ENCODE assay signal across 1 cellular context in the genomic region with DNA sequence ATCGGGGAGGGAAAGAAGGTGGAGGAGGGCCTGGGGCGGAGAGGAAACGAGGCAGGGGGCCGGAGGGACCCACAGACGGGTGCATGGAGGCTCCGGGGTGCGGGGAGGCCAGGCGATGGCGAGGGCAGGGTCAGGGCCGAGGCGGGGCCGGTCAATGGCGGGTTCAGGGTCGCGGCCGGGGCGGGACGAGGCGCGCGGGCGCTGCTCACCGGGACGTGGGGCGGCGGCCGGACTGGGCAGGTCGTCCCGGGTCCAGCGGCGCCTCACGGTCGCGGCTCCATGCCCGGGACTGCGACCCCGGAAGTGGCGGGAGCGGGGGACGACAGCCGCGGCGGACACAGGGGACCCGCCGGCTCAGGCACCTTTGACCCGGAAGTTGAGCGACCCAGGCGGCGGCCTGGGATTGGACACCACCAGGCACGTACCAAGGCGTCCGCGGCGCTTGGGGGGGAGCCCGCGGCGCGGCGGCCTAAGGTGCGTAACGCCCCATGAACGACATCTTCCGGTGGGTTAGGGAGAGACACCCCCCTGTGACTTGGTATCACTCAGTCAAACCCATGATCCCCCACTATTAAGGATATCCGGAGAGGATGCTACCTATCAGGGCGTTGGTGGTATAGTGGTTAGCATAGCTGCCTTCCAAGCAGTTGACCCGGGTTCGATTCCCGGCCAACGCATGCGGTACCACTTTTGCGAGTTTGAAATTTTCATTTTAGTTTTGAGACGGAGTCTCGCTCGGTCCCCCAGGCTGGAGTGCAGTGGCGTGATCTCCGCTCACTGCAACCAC.
TF ChIP-seq lines count a peak whose summit lies in the region.

A gene (minus strand): TSS at position 378 of the 787 bp plus-strand sequence. CDS start 3,936 bp downstream, outside the sequence.

TF ChIP-seq in HepG2, 621 proteins besides CTCF, POLR2A, EP300 and RAD21 (continued from another document and continues in another):
- peak; percentile 39 for TF ChIP-seq PTBP1 (IDR thresholded peaks at IDR 0.05; ENCODE audit: low read depth, low read length, poor library complexity, severe bottlenecking)
- TF ChIP-seq, protein P1, sequence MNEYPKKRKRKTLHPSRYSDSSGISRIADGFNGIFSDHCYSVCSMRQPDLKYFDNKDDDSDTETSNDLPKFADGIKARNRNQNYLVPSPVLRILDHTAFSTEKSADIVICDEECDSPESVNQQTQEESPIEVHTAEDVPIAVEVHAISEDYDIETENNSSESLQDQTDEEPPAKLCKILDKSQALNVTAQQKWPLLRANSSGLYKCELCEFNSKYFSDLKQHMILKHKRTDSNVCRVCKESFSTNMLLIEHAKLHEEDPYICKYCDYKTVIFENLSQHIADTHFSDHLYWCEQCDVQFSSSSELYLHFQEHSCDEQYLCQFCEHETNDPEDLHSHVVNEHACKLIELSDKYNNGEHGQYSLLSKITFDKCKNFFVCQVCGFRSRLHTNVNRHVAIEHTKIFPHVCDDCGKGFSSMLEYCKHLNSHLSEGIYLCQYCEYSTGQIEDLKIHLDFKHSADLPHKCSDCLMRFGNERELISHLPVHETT (CRISPR knock-in tag; conservative IDR thresholded peaks at IDR 0.05), result peak; percentile 89
- TF ChIP-seq NCOA1 (CRISPR knock-in tag; IDR thresholded peaks at IDR 0.05), result no peak
- TF ChIP-seq, protein P2, sequence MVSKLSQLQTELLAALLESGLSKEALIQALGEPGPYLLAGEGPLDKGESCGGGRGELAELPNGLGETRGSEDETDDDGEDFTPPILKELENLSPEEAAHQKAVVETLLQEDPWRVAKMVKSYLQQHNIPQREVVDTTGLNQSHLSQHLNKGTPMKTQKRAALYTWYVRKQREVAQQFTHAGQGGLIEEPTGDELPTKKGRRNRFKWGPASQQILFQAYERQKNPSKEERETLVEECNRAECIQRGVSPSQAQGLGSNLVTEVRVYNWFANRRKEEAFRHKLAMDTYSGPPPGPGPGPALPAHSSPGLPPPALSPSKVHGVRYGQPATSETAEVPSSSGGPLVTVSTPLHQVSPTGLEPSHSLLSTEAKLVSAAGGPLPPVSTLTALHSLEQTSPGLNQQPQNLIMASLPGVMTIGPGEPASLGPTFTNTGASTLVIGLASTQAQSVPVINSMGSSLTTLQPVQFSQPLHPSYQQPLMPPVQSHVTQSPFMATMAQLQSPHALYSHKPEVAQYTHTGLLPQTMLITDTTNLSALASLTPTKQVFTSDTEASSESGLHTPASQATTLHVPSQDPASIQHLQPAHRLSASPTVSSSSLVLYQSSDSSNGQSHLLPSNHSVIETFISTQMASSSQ (IDR thresholded peaks at IDR 0.05; ENCODE audit: low read depth), result no peak; the same call in 1 of the 2 replicates
- TF ChIP-seq, protein P2 (CRISPR knock-in tag; IDR thresholded peaks at IDR 0.05; ENCODE audit: borderline replicate concordance), result peak; percentile 76; the same call in 1 of the 2 replicates
- TF ChIP-seq ZNF790 (CRISPR knock-in tag; IDR thresholded peaks at IDR 0.05; ENCODE audit: borderline replicate concordance), result 0 out of 2 replicates have a peak, but pooled peaks have one; percentile 17
- TF ChIP-seq, protein P3, sequence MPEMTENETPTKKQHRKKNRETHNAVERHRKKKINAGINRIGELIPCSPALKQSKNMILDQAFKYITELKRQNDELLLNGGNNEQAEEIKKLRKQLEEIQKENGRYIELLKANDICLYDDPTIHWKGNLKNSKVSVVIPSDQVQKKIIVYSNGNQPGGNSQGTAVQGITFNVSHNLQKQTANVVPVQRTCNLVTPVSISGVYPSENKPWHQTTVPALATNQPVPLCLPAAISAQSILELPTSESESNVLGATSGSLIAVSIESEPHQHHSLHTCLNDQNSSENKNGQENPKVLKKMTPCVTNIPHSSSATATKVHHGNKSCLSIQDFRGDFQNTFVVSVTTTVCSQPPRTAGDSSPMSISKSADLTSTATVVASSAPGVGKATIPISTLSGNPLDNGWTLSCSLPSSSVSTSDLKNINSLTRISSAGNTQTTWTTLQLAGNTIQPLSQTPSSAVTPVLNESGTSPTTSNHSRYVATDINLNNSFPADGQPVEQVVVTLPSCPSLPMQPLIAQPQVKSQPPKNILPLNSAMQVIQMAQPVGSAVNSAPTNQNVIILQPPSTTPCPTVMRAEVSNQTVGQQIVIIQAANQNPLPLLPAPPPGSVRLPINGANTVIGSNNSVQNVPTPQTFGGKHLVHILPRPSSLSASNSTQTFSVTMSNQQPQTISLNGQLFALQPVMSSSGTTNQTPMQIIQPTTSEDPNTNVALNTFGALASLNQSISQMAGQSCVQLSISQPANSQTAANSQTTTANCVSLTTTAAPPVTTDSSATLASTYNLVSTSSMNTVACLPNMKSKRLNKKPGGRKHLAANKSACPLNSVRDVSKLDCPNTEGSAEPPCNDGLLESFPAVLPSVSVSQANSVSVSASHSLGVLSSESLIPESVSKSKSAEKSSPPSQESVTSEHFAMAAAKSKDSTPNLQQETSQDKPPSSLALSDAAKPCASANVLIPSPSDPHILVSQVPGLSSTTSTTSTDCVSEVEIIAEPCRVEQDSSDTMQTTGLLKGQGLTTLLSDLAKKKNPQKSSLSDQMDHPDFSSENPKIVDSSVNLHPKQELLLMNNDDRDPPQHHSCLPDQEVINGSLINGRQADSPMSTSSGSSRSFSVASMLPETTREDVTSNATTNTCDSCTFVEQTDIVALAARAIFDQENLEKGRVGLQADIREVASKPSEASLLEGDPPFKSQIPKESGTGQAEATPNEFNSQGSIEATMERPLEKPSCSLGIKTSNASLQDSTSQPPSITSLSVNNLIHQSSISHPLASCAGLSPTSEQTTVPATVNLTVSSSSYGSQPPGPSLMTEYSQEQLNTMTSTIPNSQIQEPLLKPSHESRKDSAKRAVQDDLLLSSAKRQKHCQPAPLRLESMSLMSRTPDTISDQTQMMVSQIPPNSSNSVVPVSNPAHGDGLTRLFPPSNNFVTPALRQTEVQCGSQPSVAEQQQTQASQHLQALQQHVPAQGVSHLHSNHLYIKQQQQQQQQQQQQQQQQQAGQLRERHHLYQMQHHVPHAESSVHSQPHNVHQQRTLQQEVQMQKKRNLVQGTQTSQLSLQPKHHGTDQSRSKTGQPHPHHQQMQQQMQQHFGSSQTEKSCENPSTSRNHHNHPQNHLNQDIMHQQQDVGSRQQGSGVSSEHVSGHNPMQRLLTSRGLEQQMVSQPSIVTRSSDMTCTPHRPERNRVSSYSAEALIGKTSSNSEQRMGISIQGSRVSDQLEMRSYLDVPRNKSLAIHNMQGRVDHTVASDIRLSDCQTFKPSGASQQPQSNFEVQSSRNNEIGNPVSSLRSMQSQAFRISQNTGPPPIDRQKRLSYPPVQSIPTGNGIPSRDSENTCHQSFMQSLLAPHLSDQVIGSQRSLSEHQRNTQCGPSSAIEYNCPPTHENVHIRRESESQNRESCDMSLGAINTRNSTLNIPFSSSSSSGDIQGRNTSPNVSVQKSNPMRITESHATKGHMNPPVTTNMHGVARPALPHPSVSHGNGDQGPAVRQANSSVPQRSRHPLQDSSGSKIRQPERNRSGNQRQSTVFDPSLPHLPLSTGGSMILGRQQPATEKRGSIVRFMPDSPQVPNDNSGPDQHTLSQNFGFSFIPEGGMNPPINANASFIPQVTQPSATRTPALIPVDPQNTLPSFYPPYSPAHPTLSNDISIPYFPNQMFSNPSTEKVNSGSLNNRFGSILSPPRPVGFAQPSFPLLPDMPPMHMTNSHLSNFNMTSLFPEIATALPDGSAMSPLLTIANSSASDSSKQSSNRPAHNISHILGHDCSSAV (CRISPR knock-in tag; IDR thresholded peaks at IDR 0.05; ENCODE audit: borderline replicate concordance), result no peak
- no peak; the same call in 1 of the 2 replicates for TF ChIP-seq ZNF446 (CRISPR knock-in tag; IDR thresholded peaks at IDR 0.05)
- no peak for TF ChIP-seq ZNF263 (CRISPR knock-in tag; IDR thresholded peaks at IDR 0.05)
- TF ChIP-seq DMAP1 (CRISPR knock-in tag; IDR thresholded peaks at IDR 0.05), result peak; percentile 68
- TF ChIP-seq, protein P4, sequence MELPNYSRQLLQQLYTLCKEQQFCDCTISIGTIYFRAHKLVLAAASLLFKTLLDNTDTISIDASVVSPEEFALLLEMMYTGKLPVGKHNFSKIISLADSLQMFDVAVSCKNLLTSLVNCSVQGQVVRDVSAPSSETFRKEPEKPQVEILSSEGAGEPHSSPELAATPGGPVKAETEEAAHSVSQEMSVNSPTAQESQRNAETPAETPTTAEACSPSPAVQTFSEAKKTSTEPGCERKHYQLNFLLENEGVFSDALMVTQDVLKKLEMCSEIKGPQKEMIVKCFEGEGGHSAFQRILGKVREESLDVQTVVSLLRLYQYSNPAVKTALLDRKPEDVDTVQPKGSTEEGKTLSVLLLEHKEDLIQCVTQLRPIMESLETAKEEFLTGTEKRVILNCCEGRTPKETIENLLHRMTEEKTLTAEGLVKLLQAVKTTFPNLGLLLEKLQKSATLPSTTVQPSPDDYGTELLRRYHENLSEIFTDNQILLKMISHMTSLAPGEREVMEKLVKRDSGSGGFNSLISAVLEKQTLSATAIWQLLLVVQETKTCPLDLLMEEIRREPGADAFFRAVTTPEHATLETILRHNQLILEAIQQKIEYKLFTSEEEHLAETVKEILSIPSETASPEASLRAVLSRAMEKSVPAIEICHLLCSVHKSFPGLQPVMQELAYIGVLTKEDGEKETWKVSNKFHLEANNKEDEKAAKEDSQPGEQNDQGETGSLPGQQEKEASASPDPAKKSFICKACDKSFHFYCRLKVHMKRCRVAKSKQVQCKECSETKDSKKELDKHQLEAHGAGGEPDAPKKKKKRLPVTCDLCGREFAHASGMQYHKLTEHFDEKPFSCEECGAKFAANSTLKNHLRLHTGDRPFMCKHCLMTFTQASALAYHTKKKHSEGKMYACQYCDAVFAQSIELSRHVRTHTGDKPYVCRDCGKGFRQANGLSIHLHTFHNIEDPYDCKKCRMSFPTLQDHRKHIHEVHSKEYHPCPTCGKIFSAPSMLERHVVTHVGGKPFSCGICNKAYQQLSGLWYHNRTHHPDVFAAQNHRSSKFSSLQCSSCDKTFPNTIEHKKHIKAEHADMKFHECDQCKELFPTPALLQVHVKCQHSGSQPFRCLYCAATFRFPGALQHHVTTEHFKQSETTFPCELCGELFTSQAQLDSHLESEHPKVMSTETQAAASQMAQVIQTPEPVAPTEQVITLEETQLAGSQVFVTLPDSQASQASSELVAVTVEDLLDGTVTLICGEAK (IDR thresholded peaks at IDR 0.05), result peak; percentile 91
- TF ChIP-seq, protein P4 (CRISPR knock-in tag; IDR thresholded peaks at IDR 0.05), result peak; percentile 65
- TF ChIP-seq ELF3 (CRISPR knock-in tag; IDR thresholded peaks at IDR 0.05), result peak; percentile 91
- TF ChIP-seq, protein P5, sequence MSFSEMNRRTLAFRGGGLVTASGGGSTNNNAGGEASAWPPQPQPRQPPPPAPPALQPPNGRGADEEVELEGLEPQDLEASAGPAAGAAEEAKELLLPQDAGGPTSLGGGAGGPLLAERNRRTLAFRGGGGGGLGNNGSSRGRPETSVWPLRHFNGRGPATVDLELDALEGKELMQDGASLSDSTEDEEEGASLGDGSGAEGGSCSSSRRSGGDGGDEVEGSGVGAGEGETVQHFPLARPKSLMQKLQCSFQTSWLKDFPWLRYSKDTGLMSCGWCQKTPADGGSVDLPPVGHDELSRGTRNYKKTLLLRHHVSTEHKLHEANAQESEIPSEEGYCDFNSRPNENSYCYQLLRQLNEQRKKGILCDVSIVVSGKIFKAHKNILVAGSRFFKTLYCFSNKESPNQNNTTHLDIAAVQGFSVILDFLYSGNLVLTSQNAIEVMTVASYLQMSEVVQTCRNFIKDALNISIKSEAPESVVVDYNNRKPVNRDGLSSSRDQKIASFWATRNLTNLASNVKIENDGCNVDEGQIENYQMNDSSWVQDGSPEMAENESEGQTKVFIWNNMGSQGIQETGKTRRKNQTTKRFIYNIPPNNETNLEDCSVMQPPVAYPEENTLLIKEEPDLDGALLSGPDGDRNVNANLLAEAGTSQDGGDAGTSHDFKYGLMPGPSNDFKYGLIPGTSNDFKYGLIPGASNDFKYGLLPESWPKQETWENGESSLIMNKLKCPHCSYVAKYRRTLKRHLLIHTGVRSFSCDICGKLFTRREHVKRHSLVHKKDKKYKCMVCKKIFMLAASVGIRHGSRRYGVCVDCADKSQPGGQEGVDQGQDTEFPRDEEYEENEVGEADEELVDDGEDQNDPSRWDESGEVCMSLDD (CRISPR knock-in tag; IDR thresholded peaks at IDR 0.05; ENCODE audit: borderline replicate concordance), result no peak
- TF ChIP-seq ZNF12 (CRISPR knock-in tag; IDR thresholded peaks at IDR 0.05), result peak; percentile 66; the same call in 1 of the 2 replicates
- TF ChIP-seq GTF2F1 (IDR thresholded peaks at IDR 0.05; ENCODE audit: low read length), result peak; percentile 65; the same call in 1 of the 2 replicates
- TF ChIP-seq SOX13 (IDR thresholded peaks at IDR 0.05), result peak; percentile 68; the same call in 1 of the 2 replicates
- TF ChIP-seq SOX13 (CRISPR knock-in tag; conservative IDR thresholded peaks at IDR 0.05 in 1 of 2, IDR thresholded peaks at IDR 0.05 in 1 of 2), result peak in 1 of 2 experiments; percentile 40; a peak in 2 of 4 replicates
- TF ChIP-seq ZC3H4 (CRISPR knock-in tag; IDR thresholded peaks at IDR 0.05; ENCODE audit: borderline replicate concordance), result no peak
